ENCODE assay signal across 22 cellular contexts in genomic region chr7:130435455-130435854, GRCh38. TPM values are rescaled to one million over a fixed set of nuclear protein-coding genes. Genes with fewer than 3 reads are reported as not detected.
DNase-seq lines count a peak whose midpoint lies in the region; ATAC-seq and TF ChIP-seq lines count a peak whose summit lies in the region.
"Had no signal": no experiment of that assay in that cellular context is flagged by ENCODE, and none has a peak within 500 bp of the region (broad histone marks: within the 10 kb centered on the region; RNA-seq: fewer than 3 reads in every experiment).

No MANE protein-coding gene starts in this region.

- ATAC-seq in HG03442 (IDR thresholded peaks at IDR 0.05; ENCODE audit: unreplicated experiment) (no peak), HG03457 (IDR thresholded peaks at IDR 0.05; ENCODE audit: unreplicated experiment) (no peak)
- ATAC-seq: HepG2, SK-N-SH treated with all-trans-retinoic acid at 6 μM for 48 hours had no signal

- peaks cover 43% of the 10 kb centered on the region for H3K4me1 Mint-ChIP-seq in activated naive CD8-positive, alpha-beta T cell treated with anti-CD3 and anti-CD28 coated beads for 36 hours

- peak overlapping the region in 1 of 2 experiments; percentile 84 for H3K18ac ChIP-seq in mesenchymal stem cell (ENCODE audit: low read depth in 1 of 2, low read length in 2 of 2)

- no peaks in the 10 kb centered on the region for H3K27me3 Mint-ChIP-seq in activated naive CD8-positive, alpha-beta T cell treated with anti-CD3 and anti-CD28 coated beads for 36 hours

- DNase-seq in NCI-H2081 treated with DMSO at 0.1 percent for 48 hours (lab: John Stamatoyannopoulos, UW) (peak; percentile 48), mesenchymal stem cell (peak; percentile 9), activated gamma-delta T cell treated with Interleukin-2 at 50 U/mL for 16 hours (no peak)
- DNase-seq in activated naive CD8-positive, alpha-beta T cell treated with anti-CD3 and anti-CD28 coated beads for 36 hours = no peak
- DNase-seq: DMS79 treated with DMSO at 0.1 percent for 48 hours, HFFc6, KG1, NCI-H1105, NCI-H1694, NCI-H2171, NCI-H510A, NCI-H82, SHP77 treated with DMSO at 0.1 percent for 48 hours had no signal

- H3K9me3 ChIP-seq in HEK293 (ENCODE audit: control insufficient read depth, insufficient read depth, low read depth, low read length) (no peaks in the 10 kb centered on the region), mesenchymal stem cell (ENCODE audit: control insufficient read depth, low read length) (no peaks in the 10 kb centered on the region)
- H3K9me3 ChIP-seq: MG63 had no signal

- H2BK15ac ChIP-seq in mesenchymal stem cell (ENCODE audit: low read depth, poor library complexity, severe bottlenecking) = no peak overlapping the region

- H3K36me3 ChIP-seq in HEK293 (ENCODE audit: control insufficient read depth in 2 of 2, insufficient read depth in 1 of 2, low read length in 2 of 2) (no peaks in the 10 kb centered on the region), mesenchymal stem cell (ENCODE audit: control insufficient read depth in 1 of 2, insufficient read depth in 2 of 2, low read depth in 1 of 2, low read length in 2 of 2) (no peaks in the 10 kb centered on the region)
- H3K36me3 ChIP-seq: MG63 had no signal

- H3K4me1 ChIP-seq in HEK293 (ENCODE audit: control insufficient read depth, insufficient read depth, low read length) (peaks cover 3% of the 10 kb centered on the region; the same call in 1 of the 2 replicates), mesenchymal stem cell (ENCODE audit: control insufficient read depth, insufficient read depth, low read depth, low read length) (peaks cover 7% of the 10 kb centered on the region)

- H3K23ac ChIP-seq in mesenchymal stem cell (ENCODE audit: low read length in 2 of 2) = no peak overlapping the region

- H3K4ac ChIP-seq in mesenchymal stem cell (ENCODE audit: low read depth in 1 of 2, low read length in 2 of 2) = peak overlapping the region in 1 of 2 experiments; percentile 58

- no peak overlapping the region for H2AFZ ChIP-seq in mesenchymal stem cell (ENCODE audit: low read depth, low read length)

- no peak overlapping the region for H2AK5ac ChIP-seq in mesenchymal stem cell (ENCODE audit: low read length, severe bottlenecking)

- H3K36me3 Mint-ChIP-seq in activated naive CD8-positive, alpha-beta T cell treated with anti-CD3 and anti-CD28 coated beads for 36 hours = peaks cover 35% of the 10 kb centered on the region

- no peak overlapping the region for H3K27ac ChIP-seq in HEK293 (ENCODE audit: extremely low read depth, low read depth, low read length)
- H3K27ac ChIP-seq in mesenchymal stem cell (ENCODE audit: low read length, poor library complexity, severe bottlenecking) = no peak overlapping the region

- peaks cover 23% of the 10 kb centered on the region for H3K79me1 ChIP-seq in mesenchymal stem cell (replicated peaks; ENCODE audit: low read length, poor library complexity, severe bottlenecking)

- peaks cover 7% of the 10 kb centered on the region for H3K9me3 Mint-ChIP-seq in activated naive CD8-positive, alpha-beta T cell treated with anti-CD3 and anti-CD28 coated beads for 36 hours
- H3K9me3 Mint-ChIP-seq: HFFc6 had no signal

- no peak overlapping the region for H3K4me3 ChIP-seq in HEK293 (ENCODE audit: low read depth, low read length)
- no peak overlapping the region for H3K4me3 ChIP-seq in mesenchymal stem cell (ENCODE audit: insufficient read depth in 1 of 2, low read depth in 1 of 2, low read length in 2 of 2)
- H3K4me3 ChIP-seq: MG63 had no signal

- 51% methylated on average over 2 of the region's 2 CpGs for whole genome bisulfite sequencing in mesenchymal stem cell

- POLR2A ChIA-PET in HEK293 (lab: Yijun Ruan, JAX) = no interaction called here

- H3K14ac ChIP-seq in mesenchymal stem cell (ENCODE audit: low read length in 2 of 2) = no peak overlapping the region

- no peak overlapping the region for H3K4me3 Mint-ChIP-seq in activated naive CD8-positive, alpha-beta T cell treated with anti-CD3 and anti-CD28 coated beads for 36 hours
- H3K4me3 Mint-ChIP-seq: HFFc6 had no signal

- H3K9ac ChIP-seq in mesenchymal stem cell (ENCODE audit: low read length) = no peak overlapping the region

- H3K27me3 ChIP-seq in mesenchymal stem cell (ENCODE audit: control insufficient read depth in 1 of 2, insufficient read depth in 1 of 2, low read length in 2 of 2) = no peaks in the 10 kb centered on the region
- H3K27me3 ChIP-seq: MG63 had no signal

- H4K91ac ChIP-seq in mesenchymal stem cell (ENCODE audit: low read length) = no peak overlapping the region

- no peak overlapping the region for H2BK120ac ChIP-seq in mesenchymal stem cell (ENCODE audit: low read depth, low read length)

- no peak for TF ChIP-seq CTCF in HEK293 (tag by site-specific recombination; IDR thresholded peaks at IDR 0.05)

- CTCF ChIA-PET in HEK293 (lab: Yijun Ruan, JAX) = no interaction called here

- H4K8ac ChIP-seq in mesenchymal stem cell (ENCODE audit: low read length) = no peak overlapping the region

- no peak overlapping the region for H2BK5ac ChIP-seq in mesenchymal stem cell (ENCODE audit: low read depth, low read length, poor library complexity, severe bottlenecking)

- H3K4me2 ChIP-seq in mesenchymal stem cell (ENCODE audit: low read length, poor library complexity, severe bottlenecking) = no peak overlapping the region

- no peak overlapping the region for H2BK12ac ChIP-seq in mesenchymal stem cell (ENCODE audit: low read length in 2 of 2)

- peak overlapping the region; percentile 56 for H3K27ac Mint-ChIP-seq in activated naive CD8-positive, alpha-beta T cell treated with anti-CD3 and anti-CD28 coated beads for 36 hours
- H3K27ac Mint-ChIP-seq: HFFc6 had no signal

TF ChIP-seq in HEK293, 187 proteins besides CTCF, POLR2A, EP300 and RAD21:
- TF ChIP-seq PRDM10 (tag by site-specific recombination; IDR thresholded peaks at IDR 0.05) = 0 out of 2 replicates have a peak, but pooled peaks have one; percentile 23
- no peak for TF ChIP-seq GLIS1 (tag by site-specific recombination; IDR thresholded peaks at IDR 0.05)

RNA-seq across cellular contexts. Expression of gene CEP41, which starts 5.4 kb away (rescaled TPM):
- 10 to 100 TPM; 22.3 to 26.5 TPM for total RNA-seq in activated naive CD8-positive, alpha-beta T cell treated with anti-CD3 and anti-CD28 coated beads for 36 hours
- polyA plus RNA-seq in mesenchymal stem cell (2013, experiment 1 of 2) = 15.1 TPM
- 17.7 TPM for polyA plus RNA-seq in mesenchymal stem cell (2013, experiment 2 of 2)
- total RNA-seq: G401 had no signal

RNA-seq across cellular contexts. Expression of gene CPA1, which starts 55.2 kb away (rescaled TPM):
- not detected for total RNA-seq in activated naive CD8-positive, alpha-beta T cell treated with anti-CD3 and anti-CD28 coated beads for 36 hours
- polyA plus RNA-seq in mesenchymal stem cell (2013, experiment 1 of 2) = 0.12 TPM
- polyA plus RNA-seq in mesenchymal stem cell (2013, experiment 2 of 2) = 0.29 TPM
- total RNA-seq: G401; H1; HFFc6; T-helper 1 cell treated with Interleukin-12 subunit alpha and Interleukin-12 subunit beta and Interleukin-4 antibody, amounts not matched to agents 30 ng/mL and 1 ng/mL, for 36 hours had no signal
- polyA plus RNA-seq: H1 had no signal

RNA-seq across cellular contexts. Expression of gene MEST, which starts 56.4 kb away (rescaled TPM):
- 10 to 100 TPM; 15.1 to 18.4 TPM for total RNA-seq in activated naive CD8-positive, alpha-beta T cell treated with anti-CD3 and anti-CD28 coated beads for 36 hours
- 614 TPM for polyA plus RNA-seq in mesenchymal stem cell (2013, experiment 1 of 2)
- polyA plus RNA-seq in mesenchymal stem cell (2013, experiment 2 of 2) = 634 TPM

Comparison
In these comparisons a context has a peak if more than half of its experiments do, and no peak if none do; other contexts are left out.
1. DNase-seq: peak in NCI-H2081 treated with DMSO at 0.1 percent for 48 hours (single experiment) and mesenchymal stem cell (single experiment); none in activated naive CD8-positive, alpha-beta T cell treated with anti-CD3 and anti-CD28 coated beads for 36 hours (single experiment) and activated gamma-delta T cell treated with Interleukin-2 at 50 U/mL for 16 hours (single experiment).